Comparison of ENCODE assay signal across 8 cellular contexts in genomic region chr9:110047955-110048472, GRCh38.
DNase-seq lines count a peak whose midpoint lies in the region; ATAC-seq and TF ChIP-seq lines count a peak whose summit lies in the region.

No MANE protein-coding gene starts in this region.

- ATAC-seq in GM21786 (IDR thresholded peaks at IDR 0.05; ENCODE audit: unreplicated experiment), result peak; percentile 18

- peak overlapping the region; percentile 91 for H3K4me3 Mint-ChIP-seq in activated T-cell treated with anti-CD3 and anti-CD28 coated beads, Interleukin-2, amount 50 U/mL, for 24 hours

- TF ChIP-seq CTCF in Loucy (conservative IDR thresholded peaks at IDR 0.05; ENCODE audit: low read length) (no peak), hepatocyte (IDR thresholded peaks at IDR 0.05; ENCODE audit: poor library complexity) (no peak)

- DNase-seq in NCI-H1092 treated with DMSO at 0.1 percent for 48 hours (lab: John Stamatoyannopoulos, UW) (peak; percentile 69), NCI-H1092 (lab: John Stamatoyannopoulos, UW) (no peak), hepatocyte (ENCODE audit: low spot score) (peak; percentile 40), NCI-H1048 (lab: John Stamatoyannopoulos, UW) (no peak)
- DNase-seq in activated T-cell treated with anti-CD3 and anti-CD28 coated beads, Interleukin-2, amount 50 U/mL, for 24 hours, result no peak

- H3K9me3 ChIP-seq in Loucy (ENCODE audit: insufficient read depth, low read depth, low read length) (no peaks in the 10 kb centered on the region), hepatocyte (ENCODE audit: low read depth) (no peaks in the 10 kb centered on the region), skeletal muscle tissue (ENCODE audit: control insufficient read depth in 3 of 3, low read length in 3 of 3) (no peaks in the 10 kb centered on the region)

- H3K27ac Mint-ChIP-seq in activated T-cell treated with anti-CD3 and anti-CD28 coated beads, Interleukin-2, amount 50 U/mL, for 24 hours, result peak overlapping the region; percentile 76

- peaks cover 37% of the 10 kb centered on the region for H3K4me1 Mint-ChIP-seq in activated T-cell treated with anti-CD3 and anti-CD28 coated beads, Interleukin-2, amount 50 U/mL, for 24 hours (ENCODE audit: low read depth)

- peaks cover 41% of the 10 kb centered on the region for H3K4me1 ChIP-seq in Loucy (ENCODE audit: insufficient read depth, low read length, poor library complexity, severe bottlenecking)
- peaks cover 11% of the 10 kb centered on the region for H3K4me1 ChIP-seq in hepatocyte (ENCODE audit: insufficient read depth)
- H3K4me1 ChIP-seq in skeletal muscle tissue (ENCODE audit: control insufficient read depth in 3 of 3, insufficient read depth in 3 of 3, low read length in 3 of 3), result peaks cover 15 to 25% (median 21%) of the 10 kb centered on the region in 3 donors

- H3K4me2 ChIP-seq in Loucy (ENCODE audit: low read depth, low read length, poor library complexity, severe bottlenecking) (peak overlapping the region; percentile 92), hepatocyte (peak overlapping the region; percentile 98)

- 2% methylated on average over 30 of the region's 30 CpGs for WGBS in hepatocyte (ENCODE audit: low lambda C conversion rate, missing lambda C conversion rate)

- H3K27me3 ChIP-seq in Loucy (ENCODE audit: insufficient read depth, low read length, poor library complexity, severe bottlenecking) (no peaks in the 10 kb centered on the region), hepatocyte (peaks cover 35% of the 10 kb centered on the region), skeletal muscle tissue (ENCODE audit: control insufficient read depth in 3 of 3, insufficient read depth in 3 of 3, low read length in 3 of 3) (peaks cover 0 to 15% (median 8%) of the 10 kb centered on the region in 3 donors)

- peak overlapping the region; percentile 36 for H3K27ac ChIP-seq in hepatocyte
- H3K27ac ChIP-seq in skeletal muscle tissue (ENCODE audit: low read depth, low read length), result no peak overlapping the region

- H3K4me3 ChIP-seq in Loucy (ENCODE audit: low read length, poor library complexity, severe bottlenecking) (peak overlapping the region; percentile 93), hepatocyte (peak overlapping the region; percentile 90), skeletal muscle tissue (ENCODE audit: low read length in 3 of 3) (peak overlapping the region; percentile 50 to 77 (median 72))

- H2AFZ ChIP-seq in Loucy (ENCODE audit: low read length) (peak overlapping the region; percentile 98), hepatocyte (peak overlapping the region; percentile 64)

- peaks cover 46% of the 10 kb centered on the region for H3K79me2 ChIP-seq in Loucy (ENCODE audit: insufficient read depth, low read length)
- peaks cover 13% of the 10 kb centered on the region for H3K79me2 ChIP-seq in hepatocyte

- peaks cover 18% of the 10 kb centered on the region for H3K36me3 Mint-ChIP-seq in activated T-cell treated with anti-CD3 and anti-CD28 coated beads, Interleukin-2, amount 50 U/mL, for 24 hours (ENCODE audit: low read depth)

- H3K27me3 Mint-ChIP-seq in activated T-cell treated with anti-CD3 and anti-CD28 coated beads, Interleukin-2, amount 50 U/mL, for 24 hours, result peaks cover 42% of the 10 kb centered on the region

- H3K9me2 ChIP-seq in Loucy (replicated peaks; ENCODE audit: low read depth, low read length) (no peaks in the 10 kb centered on the region), hepatocyte (replicated peaks; ENCODE audit: insufficient read depth) (no peaks in the 10 kb centered on the region)

- H3F3A ChIP-seq in Loucy (ENCODE audit: low read depth), result no peaks in the 10 kb centered on the region

- H3K36me3 ChIP-seq in Loucy (ENCODE audit: insufficient read depth, low read length) (no peaks in the 10 kb centered on the region), hepatocyte (replicated peaks; ENCODE audit: insufficient read depth, low read depth) (no peaks in the 10 kb centered on the region), skeletal muscle tissue (ENCODE audit: control insufficient read depth in 3 of 3, insufficient read depth in 3 of 3, low read length in 3 of 3) (no peaks in the 10 kb centered on the region)

- peaks cover 34% of the 10 kb centered on the region for H4K20me1 ChIP-seq in Loucy (ENCODE audit: insufficient read depth, low read length, poor library complexity, severe bottlenecking)
- H4K20me1 ChIP-seq in hepatocyte (ENCODE audit: insufficient read depth, poor library complexity, severe bottlenecking), result no peaks in the 10 kb centered on the region

- H3K9ac ChIP-seq in Loucy (ENCODE audit: low read depth, low read length, poor library complexity, severe bottlenecking), result peak overlapping the region; percentile 96
- H3K9ac ChIP-seq in skeletal muscle tissue (ENCODE audit: low read depth in 1 of 3, low read length in 3 of 3), result peak overlapping the region in 1 of 3 donors; percentile 45

- no peaks in the 10 kb centered on the region for H3K9me3 Mint-ChIP-seq in activated T-cell treated with anti-CD3 and anti-CD28 coated beads, Interleukin-2, amount 50 U/mL, for 24 hours

Comparison
In these comparisons a context has a peak if more than half of its experiments do, and no peak if none do; other contexts are left out.
1. DNase-seq: peak in NCI-H1092 treated with DMSO at 0.1 percent for 48 hours (single experiment) and hepatocyte (single experiment); none in NCI-H1092 (single experiment), activated T-cell treated with anti-CD3 and anti-CD28 coated beads, Interleukin-2, amount 50 U/mL, for 24 hours (single experiment) and NCI-H1048 (single experiment).
2. Peak in every context shown above with its lines, with median percentiles within 50 percentile points of each other: H3K4me3 ChIP-seq.